ENCODE assay signal across 8 cellular contexts in genomic region chr16:14399397-14400284, GRCh38.
DNase-seq lines count a peak whose midpoint lies in the region; ATAC-seq and TF ChIP-seq lines count a peak whose summit lies in the region.

No MANE protein-coding gene starts in this region.

- no peak overlapping the region for H3K27ac Mint-ChIP-seq in endothelial cell (ENCODE audit: unreplicated experiment)

- H3K4me1 ChIP-seq in BE2C, result no peaks in the 10 kb centered on the region; the same call in 1 of the 2 replicates
- H3K4me1 ChIP-seq in HEK293 (ENCODE audit: control insufficient read depth, insufficient read depth, low read length), result 0 out of 2 replicates have a peak, but pooled peaks cover 4% of the 10 kb centered on the region
- H3K4me1 ChIP-seq in Panc1 (ENCODE audit: control insufficient read depth, insufficient read depth, low read length), result peaks cover 13% of the 10 kb centered on the region
- peaks cover 9% of the 10 kb centered on the region for H3K4me1 ChIP-seq in rectal smooth muscle tissue (ENCODE audit: control insufficient read depth, insufficient read depth, low read length)

- ATAC-seq in Panc1, result peak; percentile 91

- H3K36me3 ChIP-seq in BE2C (no peaks in the 10 kb centered on the region), HEK293 (ENCODE audit: control insufficient read depth in 2 of 2, insufficient read depth in 1 of 2, low read length in 2 of 2) (no peaks in the 10 kb centered on the region), Panc1 (ENCODE audit: control insufficient read depth, insufficient read depth, low read length) (no peaks in the 10 kb centered on the region), rectal smooth muscle tissue (ENCODE audit: control insufficient read depth, insufficient read depth, low read length) (no peaks in the 10 kb centered on the region)

- TF ChIP-seq CTCF in BE2C (IDR thresholded peaks at IDR 0.05; ENCODE audit: low read depth, low read length) (no peak), HEK293 (tag by site-specific recombination; IDR thresholded peaks at IDR 0.05) (no peak), Panc1 (IDR thresholded peaks at IDR 0.05) (no peak), foreskin fibroblast (IDR thresholded peaks at IDR 0.05; ENCODE audit: low read depth, low read length) (no peak), endothelial cell (IDR thresholded peaks at IDR 0.05; ENCODE audit: unreplicated experiment) (no peak)

- in situ Hi-C loops in Panc1 (cut with HindIII; ENCODE audit: low pct_unique_long_range_greater_than_20kb, low sequenced_read_pairs), result no loop called here

- CTCF ChIA-PET in HEK293 (lab: Yijun Ruan, JAX), result interaction anchor here (0.6 kb wide), 1 partner anchor 12 kb away, joined by 3 read pairs; no protein-coding TSS in a partner anchor
- CTCF ChIA-PET in Panc1 (lab: Charles Lee), result no interaction called here

- no peak overlapping the region for H3K4me3 Mint-ChIP-seq in endothelial cell (ENCODE audit: unreplicated experiment)

- H3K9me3 Mint-ChIP-seq in endothelial cell (ENCODE audit: unreplicated experiment), result no peaks in the 10 kb centered on the region

- BruUV-seq in Panc1 (replicated peaks; lab: Mats Ljungman, UMichigan), result no TSS peak

- H3K27me3 Mint-ChIP-seq in endothelial cell (ENCODE audit: unreplicated experiment), result peaks cover 6% of the 10 kb centered on the region

- H3K27me3 ChIP-seq in BE2C, result no peaks in the 10 kb centered on the region
- no peaks in the 10 kb centered on the region for H3K27me3 ChIP-seq in Panc1 (ENCODE audit: control insufficient read depth, insufficient read depth, low read length)
- no peaks in the 10 kb centered on the region for H3K27me3 ChIP-seq in rectal smooth muscle tissue (ENCODE audit: control insufficient read depth, insufficient read depth, low read length)

- no peak overlapping the region for H3K9ac ChIP-seq in rectal smooth muscle tissue (ENCODE audit: low read length)

- DNase-seq in BE2C, result peak; percentile 36
- DNase-seq in Panc1 (ENCODE audit: low read depth, low spot score), result peak; percentile 68
- peak; percentile 75 to 93 for DNase-seq in foreskin fibroblast
- DNase-seq in T-helper 9 cell, result no peak
- no peak for DNase-seq in endothelial cell (ENCODE audit: low spot score)
- no peak for DNase-seq in NCI-H345 treated with DMSO at 0.1 percent for 48 hours (lab: John Stamatoyannopoulos, UW; ENCODE audit: unreplicated experiment)

- H3K4me3 ChIP-seq in BE2C (ENCODE audit: low read depth, low read length) (no peak overlapping the region), HEK293 (ENCODE audit: low read depth, low read length) (no peak overlapping the region; the same call in 1 of the 2 replicates), Panc1 (ENCODE audit: low read depth in 2 of 2, low read length in 2 of 2) (no peak overlapping the region), foreskin fibroblast (ENCODE audit: low read depth in 1 of 2, low read length in 2 of 2) (peak overlapping the region in 1 of 2 donors; percentile 25), rectal smooth muscle tissue (ENCODE audit: low read length) (no peak overlapping the region)

- H3K9me3 ChIP-seq in BE2C (no peaks in the 10 kb centered on the region), HEK293 (ENCODE audit: control insufficient read depth, insufficient read depth, low read depth, low read length) (no peaks in the 10 kb centered on the region), Panc1 (ENCODE audit: control insufficient read depth, insufficient read depth, low read depth, low read length) (no peaks in the 10 kb centered on the region)

- peaks cover 3% of the 10 kb centered on the region for H3K4me1 Mint-ChIP-seq in endothelial cell (ENCODE audit: unreplicated experiment)

- intact Hi-C loops in Panc1 (cut with micrococcal nuclease; ENCODE audit: unreplicated experiment), result loop anchor here (2.0 kb wide), 1 partner anchor 61 kb away; no protein-coding TSS in a partner anchor

- POLR2A ChIA-PET in HEK293 (lab: Yijun Ruan, JAX), result no interaction called here
- POLR2A ChIA-PET in Panc1 (lab: Charles Lee), result interaction anchor here (0.6 kb wide), 1 partner anchor 39 kb away, joined by 4 read pairs; no protein-coding TSS in a partner anchor

- no peaks in the 10 kb centered on the region for H3K36me3 Mint-ChIP-seq in endothelial cell (ENCODE audit: low read depth, unreplicated experiment)

- H3K27ac ChIP-seq in HEK293 (ENCODE audit: extremely low read depth, low read depth, low read length) (peak overlapping the region; percentile 56; the same call in 1 of the 2 replicates), Panc1 (ENCODE audit: low read length) (peak overlapping the region; percentile 29), rectal smooth muscle tissue (ENCODE audit: low read depth, low read length) (peak overlapping the region; percentile 5)

TF ChIP-seq in HEK293, 187 proteins besides CTCF, POLR2A, EP300 and RAD21 (continues in another document):
- TF ChIP-seq ZNF140 (tag by site-specific recombination; IDR thresholded peaks at IDR 0.05), result no peak
- peak; percentile 37; the same call in 1 of the 2 replicates for TF ChIP-seq TRIM28 (IDR thresholded peaks at IDR 0.05; ENCODE audit: borderline replicate concordance, low read length)
- no peak for TF ChIP-seq ZNF146 (tag by site-specific recombination; IDR thresholded peaks at IDR 0.05)
- peak; percentile 56; the same call in 1 of the 2 replicates for TF ChIP-seq ZBTB17 (tag by site-specific recombination; IDR thresholded peaks at IDR 0.05)
- peak; percentile 59 for TF ChIP-seq ZNF629 (tag by site-specific recombination; IDR thresholded peaks at IDR 0.05)
- peak; percentile 37; the same call in 1 of the 2 replicates for TF ChIP-seq ZEB2 (tag by site-specific recombination; IDR thresholded peaks at IDR 0.05)
- TF ChIP-seq TCF7L2 (IDR thresholded peaks at IDR 0.05; ENCODE audit: borderline replicate concordance, low read depth, low read length), result peak; percentile 63; the same call in 1 of the 2 replicates
- TF ChIP-seq, protein P1, sequence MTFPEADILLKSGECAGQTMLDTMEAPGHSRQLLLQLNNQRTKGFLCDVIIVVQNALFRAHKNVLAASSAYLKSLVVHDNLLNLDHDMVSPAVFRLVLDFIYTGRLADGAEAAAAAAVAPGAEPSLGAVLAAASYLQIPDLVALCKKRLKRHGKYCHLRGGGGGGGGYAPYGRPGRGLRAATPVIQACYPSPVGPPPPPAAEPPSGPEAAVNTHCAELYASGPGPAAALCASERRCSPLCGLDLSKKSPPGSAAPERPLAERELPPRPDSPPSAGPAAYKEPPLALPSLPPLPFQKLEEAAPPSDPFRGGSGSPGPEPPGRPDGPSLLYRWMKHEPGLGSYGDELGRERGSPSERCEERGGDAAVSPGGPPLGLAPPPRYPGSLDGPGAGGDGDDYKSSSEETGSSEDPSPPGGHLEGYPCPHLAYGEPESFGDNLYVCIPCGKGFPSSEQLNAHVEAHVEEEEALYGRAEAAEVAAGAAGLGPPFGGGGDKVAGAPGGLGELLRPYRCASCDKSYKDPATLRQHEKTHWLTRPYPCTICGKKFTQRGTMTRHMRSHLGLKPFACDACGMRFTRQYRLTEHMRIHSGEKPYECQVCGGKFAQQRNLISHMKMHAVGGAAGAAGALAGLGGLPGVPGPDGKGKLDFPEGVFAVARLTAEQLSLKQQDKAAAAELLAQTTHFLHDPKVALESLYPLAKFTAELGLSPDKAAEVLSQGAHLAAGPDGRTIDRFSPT (tag by site-specific recombination; IDR thresholded peaks at IDR 0.05), result peak; percentile 65
- TF ChIP-seq ZNF324 (tag by site-specific recombination; IDR thresholded peaks at IDR 0.05), result 0 out of 2 replicates have a peak, but pooled peaks have one; percentile 32
- 0 out of 2 replicates have a peak, but pooled peaks have one; percentile 20 for TF ChIP-seq ZNF600 (tag by site-specific recombination; IDR thresholded peaks at IDR 0.05)
- 0 out of 2 replicates have a peak, but pooled peaks have one; percentile 19 for TF ChIP-seq ZNF24 (tag by site-specific recombination; IDR thresholded peaks at IDR 0.05)
- TF ChIP-seq ZNF223 (tag by site-specific recombination; IDR thresholded peaks at IDR 0.05), result no peak
- TF ChIP-seq SP7 (tag by site-specific recombination; IDR thresholded peaks at IDR 0.05), result peak; percentile 33; the same call in 1 of the 2 replicates
- no peak for TF ChIP-seq ZNF266 (tag by site-specific recombination; IDR thresholded peaks at IDR 0.05; ENCODE audit: low read depth)
- TF ChIP-seq, protein P2, sequence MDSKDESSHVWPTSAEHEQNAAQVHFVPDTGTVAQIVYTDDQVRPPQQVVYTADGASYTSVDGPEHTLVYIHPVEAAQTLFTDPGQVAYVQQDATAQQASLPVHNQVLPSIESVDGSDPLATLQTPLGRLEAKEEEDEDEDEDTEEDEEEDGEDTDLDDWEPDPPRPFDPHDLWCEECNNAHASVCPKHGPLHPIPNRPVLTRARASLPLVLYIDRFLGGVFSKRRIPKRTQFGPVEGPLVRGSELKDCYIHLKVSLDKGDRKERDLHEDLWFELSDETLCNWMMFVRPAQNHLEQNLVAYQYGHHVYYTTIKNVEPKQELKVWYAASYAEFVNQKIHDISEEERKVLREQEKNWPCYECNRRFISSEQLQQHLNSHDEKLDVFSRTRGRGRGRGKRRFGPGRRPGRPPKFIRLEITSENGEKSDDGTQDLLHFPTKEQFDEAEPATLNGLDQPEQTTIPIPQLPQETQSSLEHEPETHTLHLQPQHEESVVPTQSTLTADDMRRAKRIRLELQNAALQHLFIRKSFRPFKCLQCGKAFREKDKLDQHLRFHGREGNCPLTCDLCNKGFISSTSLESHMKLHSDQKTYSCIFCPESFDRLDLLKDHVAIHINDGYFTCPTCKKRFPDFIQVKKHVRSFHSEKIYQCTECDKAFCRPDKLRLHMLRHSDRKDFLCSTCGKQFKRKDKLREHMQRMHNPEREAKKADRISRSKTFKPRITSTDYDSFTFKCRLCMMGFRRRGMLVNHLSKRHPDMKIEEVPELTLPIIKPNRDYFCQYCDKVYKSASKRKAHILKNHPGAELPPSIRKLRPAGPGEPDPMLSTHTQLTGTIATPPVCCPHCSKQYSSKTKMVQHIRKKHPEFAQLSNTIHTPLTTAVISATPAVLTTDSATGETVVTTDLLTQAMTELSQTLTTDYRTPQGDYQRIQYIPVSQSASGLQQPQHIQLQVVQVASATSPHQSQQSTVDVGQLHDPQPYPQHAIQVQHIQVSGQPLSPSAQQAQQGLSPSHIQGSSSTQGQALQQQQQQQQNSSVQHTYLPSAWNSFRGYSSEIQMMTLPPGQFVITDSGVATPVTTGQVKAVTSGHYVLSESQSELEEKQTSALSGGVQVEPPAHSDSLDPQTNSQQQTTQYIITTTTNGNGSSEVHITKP (tag by site-specific recombination; IDR thresholded peaks at IDR 0.05), result no peak
- 0 out of 2 replicates have a peak, but pooled peaks have one; percentile 10 for TF ChIP-seq ZBTB21 (tag by site-specific recombination; IDR thresholded peaks at IDR 0.05)
- no peak for TF ChIP-seq ZNF175 (tag by site-specific recombination; IDR thresholded peaks at IDR 0.05)

Comparison
In these comparisons a context has a peak if more than half of its experiments do, and no peak if none do; other contexts are left out.
1. DNase-seq: peak in BE2C (single experiment), Panc1 (single experiment) and foreskin fibroblast (2 of 2); none in T-helper 9 cell (single experiment), endothelial cell (single experiment) and NCI-H345 treated with DMSO at 0.1 percent for 48 hours (single experiment).
2. H3K27ac ChIP-seq: peak in every context shown above with its lines; median percentile 56 in HEK293; 29 in Panc1; 5 in rectal smooth muscle tissue.